Comparison of ENCODE assay signal across 14 cellular contexts in genomic region chr2:105712981-105713596, GRCh38. TPM values are rescaled to one million over a fixed set of nuclear protein-coding genes. Genes with fewer than 3 reads are reported as not detected.
DNase-seq lines count a peak whose midpoint lies in the region; ATAC-seq and TF ChIP-seq lines count a peak whose summit lies in the region.
"Had no signal": no experiment of that assay in that cellular context is flagged by ENCODE, and none has a peak within 500 bp of the region (broad histone marks: within the 10 kb centered on the region; RNA-seq: fewer than 3 reads in every experiment).

No MANE protein-coding gene starts in this region.

- no TSS peak for BruUV-seq in HCT116 (replicated peaks; lab: Mats Ljungman, UMichigan)

- H3K4me3 ChIP-seq in HCT116 (replicated peaks in 1 of 2; ENCODE audit: low read depth in 1 of 2, low read length in 2 of 2), result no peak overlapping the region
- H3K4me3 ChIP-seq: GM23338, testis had no signal

- RAD21 ChIA-PET in HCT116 (lab: Charles Lee; ENCODE audit: low non-redundant PET in 1 of 2, low total read pairs in 2 of 2, uncharacterized antibody in 2 of 2, unreplicated experiment in 2 of 2), result no interaction called here

- H3K4me2 ChIP-seq in HCT116 (ENCODE audit: low read length), result no peak overlapping the region
- H3K4me2 ChIP-seq: GM23338 had no signal

- no peak overlapping the region for H3K4me3 Mint-ChIP-seq in nephron progenitor cell
- H3K4me3 Mint-ChIP-seq: activated naive CD8-positive, alpha-beta T cell treated with anti-CD3 and anti-CD28 coated beads for 36 hours; GM23338 had no signal

- no peaks in the 10 kb centered on the region for H4K20me1 ChIP-seq in HCT116 (ENCODE audit: insufficient read depth)

- ATAC-seq in HCT116 (no peak), foreskin keratinocyte (peak; percentile 95), GM21529 (IDR thresholded peaks at IDR 0.05; ENCODE audit: unreplicated experiment) (no peak)
- ATAC-seq: GM23338, SK-N-SH treated with all-trans-retinoic acid at 6 μM for 48 hours had no signal

- no peak overlapping the region for H3K27ac Mint-ChIP-seq in nephron progenitor cell
- H3K27ac Mint-ChIP-seq: activated naive CD8-positive, alpha-beta T cell treated with anti-CD3 and anti-CD28 coated beads for 36 hours; GM23338 had no signal

- TF ChIP-seq RAD21 in HCT116 (IDR thresholded peaks at IDR 0.05; ENCODE audit: low read depth), result no peak

- H3K4me1 Mint-ChIP-seq in nephron progenitor cell, result peaks cover 30% of the 10 kb centered on the region

- CTCF ChIA-PET in HCT116 (lab: Charles Lee) (interaction anchor here (0.6 kb wide), 1 partner anchor 14 kb away, joined by 3 read pairs; no protein-coding TSS in a partner anchor), RWPE1 (lab: Yijun Ruan, JAX) (interaction anchor here (0.8 to 1.0 kb wide), 2 partner anchors 51 to 392 kb away, joined by 3 read pairs; no protein-coding TSS in a partner anchor)

- intact Hi-C loops in HCT116 (cut with micrococcal nuclease), result no loop called here

- H3K9ac ChIP-seq in HCT116 (ENCODE audit: low read length), result no peak overlapping the region

- no peaks in the 10 kb centered on the region for H3K9me3 ChIP-seq in HCT116 (ENCODE audit: control insufficient read depth in 1 of 2, insufficient read depth in 1 of 2, low read depth in 1 of 2, low read length in 2 of 2)
- H3K9me3 ChIP-seq: testis had no signal

- POLR2A ChIA-PET in HCT116 (lab: Charles Lee) (no interaction called here), RWPE1 (lab: Yijun Ruan, JAX; ENCODE audit: low non-redundant PET) (no interaction called here)

- no peaks in the 10 kb centered on the region for H3K9me2 ChIP-seq in HCT116 (ENCODE audit: insufficient read depth)

- no peaks in the 10 kb centered on the region for H3K79me2 ChIP-seq in HCT116 (ENCODE audit: insufficient read depth, low read length)

- H3K4me1 ChIP-seq in HCT116 (ENCODE audit: control insufficient read depth in 1 of 2, insufficient read depth in 2 of 2, low read length in 2 of 2), result 0 out of 4 replicates have a peak, but pooled peaks cover 0 to 4% of the 10 kb centered on the region in 2 experiments
- H3K4me1 ChIP-seq in foreskin keratinocyte, result peaks cover 20% of the 10 kb centered on the region
- H3K4me1 ChIP-seq: testis had no signal

- H3K27me3 ChIP-seq in HCT116 (ENCODE audit: insufficient read depth, low read length) (peaks cover 43% of the 10 kb centered on the region), foreskin keratinocyte (no peaks in the 10 kb centered on the region)
- H3K27me3 ChIP-seq: testis had no signal

- TF ChIP-seq POLR2A in HCT116 (IDR thresholded peaks at IDR 0.05; ENCODE audit: borderline replicate concordance, extremely low read depth, insufficient read depth, insufficient read length), result no peak

- H3K36me3 ChIP-seq in HCT116 (ENCODE audit: control insufficient read depth in 1 of 2, insufficient read depth in 2 of 2, low read length in 2 of 2), result no peaks in the 10 kb centered on the region

- TF ChIP-seq CTCF in HCT116 (IDR thresholded peaks at IDR 0.05 in 2 of 3, conservative IDR thresholded peaks at IDR 0.05 in 1 of 3; ENCODE audit: borderline replicate concordance in 1 of 3, insufficient read depth in 1 of 3, low read depth in 2 of 3, low read length in 2 of 3) (no peak), RWPE1 (conservative IDR thresholded peaks at IDR 0.05; ENCODE audit: low read depth) (no peak), foreskin keratinocyte (conservative IDR thresholded peaks at IDR 0.05) (no peak), nephron progenitor cell (IDR thresholded peaks at IDR 0.05) (no peak)

- peak; percentile 41 for DNase-seq in Ammon's horn (ENCODE audit: low spot score)
- no peak for DNase-seq in HCT116 (ENCODE audit: low read depth, low spot score)
- peak; percentile 74 for DNase-seq in RWPE1 (ENCODE audit: low spot score)
- DNase-seq in foreskin keratinocyte, result peak; percentile 71 to 88
- no peak for DNase-seq in AML-193 (lab: John Stamatoyannopoulos, UW)
- DNase-seq in nephron progenitor cell, result no peak
- no peak for DNase-seq in putamen (ENCODE audit: low spot score)
- DNase-seq: activated naive CD8-positive, alpha-beta T cell treated with anti-CD3 and anti-CD28 coated beads for 36 hours; effector CD8-positive, alpha-beta T cell; NCI-H1417 treated with DMSO at 0.1 percent for 48 hours; testis had no signal

- H3K9me3 Mint-ChIP-seq in nephron progenitor cell, result no peaks in the 10 kb centered on the region
- H3K9me3 Mint-ChIP-seq: activated naive CD8-positive, alpha-beta T cell treated with anti-CD3 and anti-CD28 coated beads for 36 hours; GM23338 had no signal

- H3K36me3 Mint-ChIP-seq in nephron progenitor cell (ENCODE audit: low read depth), result no peaks in the 10 kb centered on the region
- H3K36me3 Mint-ChIP-seq: activated naive CD8-positive, alpha-beta T cell treated with anti-CD3 and anti-CD28 coated beads for 36 hours had no signal

- peaks cover 10% of the 10 kb centered on the region for H3K27me3 Mint-ChIP-seq in nephron progenitor cell (ENCODE audit: low read depth, poor library complexity)
- H3K27me3 Mint-ChIP-seq: activated naive CD8-positive, alpha-beta T cell treated with anti-CD3 and anti-CD28 coated beads for 36 hours had no signal

- H2AFZ ChIP-seq in HCT116 (ENCODE audit: low read depth, low read length, poor library complexity, severe bottlenecking), result no peak overlapping the region
- H2AFZ ChIP-seq: GM23338 had no signal

- no peak overlapping the region for H3K27ac ChIP-seq in HCT116 (ENCODE audit: low read depth, low read length)
- H3K27ac ChIP-seq in RWPE1, result peak overlapping the region; percentile 94
- H3K27ac ChIP-seq in foreskin keratinocyte, result peak overlapping the region; percentile 16
- H3K27ac ChIP-seq: testis had no signal

TF ChIP-seq in HCT116, 20 proteins besides CTCF, POLR2A, EP300 and RAD21:
- no peak for TF ChIP-seq ZBTB33 (IDR thresholded peaks at IDR 0.05; ENCODE audit: extremely low read depth, insufficient replicate concordance, low read length)
- 0 out of 2 replicates have a peak, but pooled peaks have one; percentile 24 for TF ChIP-seq FOSL1 (IDR thresholded peaks at IDR 0.05; ENCODE audit: low read depth)
- peak; percentile 54; the same call in 1 of the 2 replicates for TF ChIP-seq CEBPB (IDR thresholded peaks at IDR 0.05; ENCODE audit: low read depth)
- 0 out of 2 replicates have a peak, but pooled peaks have one; percentile 6 for TF ChIP-seq JUND (IDR thresholded peaks at IDR 0.05)

RNA-seq across cellular contexts. Expression of gene NCK2, which starts 31.6 kb away (rescaled TPM):
- total RNA-seq in HCT116 (2021; ENCODE audit: unreplicated experiment) (26.7 TPM), foreskin keratinocyte (46.0 and 66.3 TPM in 2 replicates)
- 27.5 and 33.1 TPM in 2 replicates for polyA plus RNA-seq in HCT116 (2012)
- 32.0 and 44.1 TPM in 2 replicates for polyA plus RNA-seq in foreskin keratinocyte

Comparison
In these comparisons a context has a peak if more than half of its experiments do, and no peak if none do; other contexts are left out.
1. DNase-seq: peak in Ammon's horn (single experiment), RWPE1 (single experiment) and foreskin keratinocyte (2 of 2); none in HCT116 (single experiment), AML-193 (0 of 2), nephron progenitor cell (single experiment) and putamen (single experiment).